ENCODE assay signal across 11 cellular contexts in the genomic region with DNA sequence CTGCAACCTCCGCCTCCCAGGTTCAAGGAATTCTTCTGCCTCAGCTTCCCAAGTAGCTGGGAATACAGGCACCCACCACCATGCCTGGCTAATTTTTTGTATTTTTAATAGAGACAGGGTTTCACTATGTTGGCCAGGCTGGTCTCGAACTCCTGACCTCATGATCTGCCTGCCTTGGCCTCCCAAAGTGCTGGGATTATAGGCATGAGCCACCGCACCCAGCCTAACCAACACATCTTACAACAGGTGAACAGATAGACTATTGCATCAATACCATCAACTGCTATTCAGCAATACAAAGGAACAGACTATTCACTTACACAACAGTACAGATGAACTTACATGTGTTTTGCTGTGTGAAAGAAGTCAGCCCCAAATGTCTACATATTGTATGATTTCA. TPM values are rescaled to one million over a fixed set of nuclear protein-coding genes. Genes with fewer than 3 reads are reported as not detected.
"Had no signal": no experiment of that assay in that cellular context is flagged by ENCODE, and none has a peak within 500 bp of the region (broad histone marks: within the 10 kb centered on the region; RNA-seq: fewer than 3 reads in every experiment).

No MANE protein-coding gene starts in this region.

RNA-seq across cellular contexts. Expression of gene GOLGA6L6, which starts 45.2 kb away (rescaled TPM):
- total RNA-seq: OCI-LY7, PC-3, PC-9, Peyer's patch, Right ventricle myocardium inferior, Right ventricle myocardium superior, RPMI7951, SJCRH30, SJSA1, SK-MEL-5 had no signal
- polyA plus RNA-seq: SK-N-SH had no signal
